12 cellular contexts compared by ENCODE assay signal in the genomic region with DNA sequence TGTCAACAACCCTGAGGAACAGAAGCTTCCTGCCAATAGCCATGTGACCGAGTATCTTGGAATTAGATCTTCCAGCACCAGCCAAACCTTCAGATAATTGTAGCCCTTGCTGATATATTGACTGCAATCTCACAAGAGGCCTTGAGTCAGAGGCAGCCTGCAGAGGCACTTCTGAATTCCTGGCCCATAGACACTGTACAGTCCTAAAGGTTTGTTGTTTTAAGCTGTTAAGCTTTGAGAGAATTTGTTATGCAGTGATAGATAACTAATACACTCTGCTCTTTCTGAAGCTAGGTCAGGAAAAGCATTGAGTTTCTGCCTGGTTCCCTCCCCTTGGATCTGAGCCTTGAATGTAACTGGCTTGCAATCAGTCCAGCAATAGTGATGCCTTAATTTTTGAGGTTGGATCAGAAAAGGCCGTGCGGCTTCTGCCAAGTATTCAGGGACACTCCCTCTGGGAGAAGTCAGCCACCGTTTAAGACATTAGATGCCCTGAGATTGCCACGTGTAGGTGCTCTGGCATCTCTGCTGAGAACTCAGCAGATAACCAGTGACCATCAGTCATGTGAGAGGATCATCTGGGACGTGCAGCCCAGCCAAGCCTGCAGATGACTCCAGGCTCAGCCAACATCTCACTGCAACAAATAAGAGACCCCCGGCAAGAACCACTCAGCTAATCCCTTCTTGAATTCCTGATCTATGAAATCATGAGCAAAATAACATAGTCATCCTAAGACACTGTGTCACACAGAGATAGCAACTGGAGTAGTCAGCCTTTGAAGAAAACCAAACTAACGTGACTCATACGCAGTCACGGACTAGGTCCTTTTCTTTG.
DNase-seq lines count a peak whose midpoint lies in the region; ATAC-seq, FAIRE-seq and TF ChIP-seq lines count a peak whose summit lies in the region.
"Had no signal": no experiment of that assay in that cellular context is flagged by ENCODE, and none has a peak within 500 bp of the region (broad histone marks: within the 10 kb centered on the region; RNA-seq: fewer than 3 reads in every experiment).

No MANE protein-coding gene starts in this region.

- H3K23ac ChIP-seq in mesendoderm (ENCODE audit: low read length) = no peak overlapping the region

- H3K36me3 ChIP-seq in mesendoderm (ENCODE audit: control insufficient read depth, insufficient read depth, low read length) = no peaks in the 10 kb centered on the region
- H3K36me3 ChIP-seq: cardiac muscle cell, ovary, thyroid gland had no signal

- H3K4me3 ChIP-seq in A549 (no peak overlapping the region), mesendoderm (ENCODE audit: low read length) (no peak overlapping the region)
- H3K4me3 ChIP-seq: cardiac muscle cell, ovary, thyroid gland had no signal

- H3K4me2 ChIP-seq in A549 (peak overlapping the region; percentile 50), mesendoderm (ENCODE audit: low read length) (no peak overlapping the region)

- no peaks in the 10 kb centered on the region for H3K79me2 ChIP-seq in mesendoderm (ENCODE audit: control insufficient read depth, insufficient read depth, low read length)

- no peaks in the 10 kb centered on the region for H3K36me3 Mint-ChIP-seq in chondrocyte (ENCODE audit: low read depth)
- H3K36me3 Mint-ChIP-seq: CD14-positive monocyte had no signal

- H3K9me3 Mint-ChIP-seq in chondrocyte (ENCODE audit: low read depth) = peaks cover 4% of the 10 kb centered on the region

- no peak overlapping the region for H4K5ac ChIP-seq in mesendoderm (ENCODE audit: low read length)

- H3K27ac ChIP-seq in A549 = peak overlapping the region; percentile 86 to 90
- no peak overlapping the region for H3K27ac ChIP-seq in mesendoderm (ENCODE audit: low read depth, low read length)
- H3K27ac ChIP-seq: cardiac muscle cell, ovary, thyroid gland had no signal

- DNase-seq in A549 (ENCODE audit: low read depth in 1 of 2, low spot score in 1 of 2) (peak; percentile 92 to 93), LoVo (ENCODE audit: low spot score) (peak; percentile 72), chondrocyte (ENCODE audit: low spot score) (no peak), mesendoderm (peak; percentile 34), putamen (ENCODE audit: low spot score) (no peak), activated gamma-delta T cell (lab: John Stamatoyannopoulos, UW) (no peak), Ammon's horn (ENCODE audit: low spot score) (no peak)

- H2BK15ac ChIP-seq in mesendoderm (replicated peaks; ENCODE audit: low read depth) = no peak overlapping the region

- TF ChIP-seq RAD21 in A549 (conservative IDR thresholded peaks at IDR 0.05 in 1 of 2, IDR thresholded peaks at IDR 0.05 in 1 of 2) = peak; percentile 4 to 43; a peak in 2 of 5 replicates

- no peak overlapping the region for H3K4me3 Mint-ChIP-seq in chondrocyte (ENCODE audit: unreplicated experiment)
- H3K4me3 Mint-ChIP-seq: CD14-positive monocyte had no signal

- H2BK5ac ChIP-seq in mesendoderm (ENCODE audit: low read length) = no peak overlapping the region

- peaks cover 46% of the 10 kb centered on the region for H3K4me1 ChIP-seq in A549
- H3K4me1 ChIP-seq in mesendoderm (ENCODE audit: control insufficient read depth, low read depth, low read length) = no peaks in the 10 kb centered on the region
- H3K4me1 ChIP-seq: thyroid gland had no signal

- H3K4ac ChIP-seq in mesendoderm (ENCODE audit: low read depth, low read length) = no peak overlapping the region

- no peaks in the 10 kb centered on the region for H3K9me3 ChIP-seq in A549
- H3K9me3 ChIP-seq: ovary, thyroid gland had no signal

- H3K4me1 Mint-ChIP-seq in chondrocyte (ENCODE audit: low read depth) = peaks cover 81% of the 10 kb centered on the region

- H2AK5ac ChIP-seq in mesendoderm (ENCODE audit: low read length) = no peak overlapping the region

- no peak overlapping the region for H2BK120ac ChIP-seq in mesendoderm (ENCODE audit: low read depth, low read length)

- H3K56ac ChIP-seq in mesendoderm (ENCODE audit: low read length) = no peak overlapping the region

- H3K18ac ChIP-seq in mesendoderm (ENCODE audit: low read length) = no peak overlapping the region

- ATAC-seq in A549 (peak; percentile 92 to 93), HG03469 (IDR thresholded peaks at IDR 0.05; ENCODE audit: unreplicated experiment) (no peak)

- H3K27me3 Mint-ChIP-seq in chondrocyte (ENCODE audit: low read depth) = no peaks in the 10 kb centered on the region

- FAIRE-seq in A549 (lab: Jason Lieb, UNC) = peak; percentile 91

- TF ChIP-seq CTCF in A549 (IDR thresholded peaks at IDR 0.05) (no peak), chondrocyte (IDR thresholded peaks at IDR 0.05) (no peak)

- POLR2A ChIA-PET in A549 (lab: Yijun Ruan, JAX) = interaction anchor here (0.6 to 2.3 kb wide), 4 partner anchors 17 to 433 kb away, joined by 3 to 23 read pairs (median 10); a partner anchor contains a TSS

- H4K8ac ChIP-seq in mesendoderm (ENCODE audit: low read depth, low read length) = no peak overlapping the region

- peak overlapping the region; percentile 99 for H3K27ac Mint-ChIP-seq in chondrocyte (ENCODE audit: unreplicated experiment)

- H3K79me1 ChIP-seq in mesendoderm (ENCODE audit: low read length) = no peaks in the 10 kb centered on the region

- WGBS in A549 (ENCODE audit: missing lambda C conversion rate) = 6% methylated on average over 10 of the region's 10 CpGs
- WGBS in mesendoderm (ENCODE audit: extremely low coverage, insufficient coverage, low lambda C conversion rate) = no CpG with 5 or more reads among the region's 10 CpGs

- TF ChIP-seq EP300 in A549 (IDR thresholded peaks at IDR 0.05) = peak; percentile 89 to 93; a peak in 4 of 5 replicates

- no peak for TF ChIP-seq POLR2A in A549 (IDR thresholded peaks at IDR 0.05; ENCODE audit: low read length)

- no peak overlapping the region for H3K9ac ChIP-seq in mesendoderm (ENCODE audit: low read length)

- CTCF ChIA-PET in A549 (lab: Yijun Ruan, JAX) = interaction anchor here (1.0 to 3.6 kb wide), 8 partner anchors 17 to 161 kb away, joined by 3 to 15 read pairs (median 4); no protein-coding TSS in a partner anchor

- no peaks in the 10 kb centered on the region for H3K27me3 ChIP-seq in mesendoderm (ENCODE audit: insufficient read depth, low read length, poor library complexity)
- H3K27me3 ChIP-seq: cardiac muscle cell, ovary, thyroid gland had no signal

TF ChIP-seq in A549, 52 proteins besides CTCF, POLR2A, EP300 and RAD21 (continues in another document):
- no peak for TF ChIP-seq FOXS1 (CRISPR knock-in tag; IDR thresholded peaks at IDR 0.05)
- TF ChIP-seq, protein P1, sequence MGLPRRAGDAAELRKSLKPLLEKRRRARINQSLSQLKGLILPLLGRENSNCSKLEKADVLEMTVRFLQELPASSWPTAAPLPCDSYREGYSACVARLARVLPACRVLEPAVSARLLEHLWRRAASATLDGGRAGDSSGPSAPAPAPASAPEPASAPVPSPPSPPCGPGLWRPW (IDR thresholded peaks at IDR 0.05) = 0 out of 2 replicates have a peak, but pooled peaks have one; percentile 19
- TF ChIP-seq JUNB (IDR thresholded peaks at IDR 0.05) = peak; percentile 99
- no peak for TF ChIP-seq ZC3H11A (IDR thresholded peaks at IDR 0.05)
- no peak for TF ChIP-seq RARB (CRISPR knock-in tag; IDR thresholded peaks at IDR 0.05)
- TF ChIP-seq, protein P2, sequence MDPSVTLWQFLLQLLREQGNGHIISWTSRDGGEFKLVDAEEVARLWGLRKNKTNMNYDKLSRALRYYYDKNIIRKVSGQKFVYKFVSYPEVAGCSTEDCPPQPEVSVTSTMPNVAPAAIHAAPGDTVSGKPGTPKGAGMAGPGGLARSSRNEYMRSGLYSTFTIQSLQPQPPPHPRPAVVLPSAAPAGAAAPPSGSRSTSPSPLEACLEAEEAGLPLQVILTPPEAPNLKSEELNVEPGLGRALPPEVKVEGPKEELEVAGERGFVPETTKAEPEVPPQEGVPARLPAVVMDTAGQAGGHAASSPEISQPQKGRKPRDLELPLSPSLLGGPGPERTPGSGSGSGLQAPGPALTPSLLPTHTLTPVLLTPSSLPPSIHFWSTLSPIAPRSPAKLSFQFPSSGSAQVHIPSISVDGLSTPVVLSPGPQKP (IDR thresholded peaks at IDR 0.05; ENCODE audit: low read depth, low read length) = no peak
- TF ChIP-seq KDM1A (IDR thresholded peaks at IDR 0.05; ENCODE audit: low read depth) = no peak
- TF ChIP-seq CBX8 (IDR thresholded peaks at IDR 0.05) = no peak
- no peak; the same call in 1 of the 2 replicates for TF ChIP-seq TFCP2L1 (CRISPR knock-in tag; IDR thresholded peaks at IDR 0.05)
- no peak for TF ChIP-seq HEYL (CRISPR knock-in tag; IDR thresholded peaks at IDR 0.05)
- TF ChIP-seq, protein P3, sequence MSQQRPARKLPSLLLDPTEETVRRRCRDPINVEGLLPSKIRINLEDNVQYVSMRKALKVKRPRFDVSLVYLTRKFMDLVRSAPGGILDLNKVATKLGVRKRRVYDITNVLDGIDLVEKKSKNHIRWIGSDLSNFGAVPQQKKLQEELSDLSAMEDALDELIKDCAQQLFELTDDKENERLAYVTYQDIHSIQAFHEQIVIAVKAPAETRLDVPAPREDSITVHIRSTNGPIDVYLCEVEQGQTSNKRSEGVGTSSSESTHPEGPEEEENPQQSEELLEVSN (IDR thresholded peaks at IDR 0.05; ENCODE audit: borderline replicate concordance, low read depth) = peak; percentile 41; the same call in 1 of the 2 replicates
- peak; percentile 95 for TF ChIP-seq MAFK (IDR thresholded peaks at IDR 0.05; ENCODE audit: partially characterized antibody)
- TF ChIP-seq HOXA7 (CRISPR knock-in tag; IDR thresholded peaks at IDR 0.05) = no peak
- TF ChIP-seq EHMT2 (IDR thresholded peaks at IDR 0.05; ENCODE audit: low read depth) = no peak
- peak; percentile 91 for TF ChIP-seq GATA3 (IDR thresholded peaks at IDR 0.05; ENCODE audit: borderline replicate concordance)
- TF ChIP-seq ZSCAN20 (CRISPR knock-in tag; IDR thresholded peaks at IDR 0.05) = no peak
- TF ChIP-seq, protein P4, sequence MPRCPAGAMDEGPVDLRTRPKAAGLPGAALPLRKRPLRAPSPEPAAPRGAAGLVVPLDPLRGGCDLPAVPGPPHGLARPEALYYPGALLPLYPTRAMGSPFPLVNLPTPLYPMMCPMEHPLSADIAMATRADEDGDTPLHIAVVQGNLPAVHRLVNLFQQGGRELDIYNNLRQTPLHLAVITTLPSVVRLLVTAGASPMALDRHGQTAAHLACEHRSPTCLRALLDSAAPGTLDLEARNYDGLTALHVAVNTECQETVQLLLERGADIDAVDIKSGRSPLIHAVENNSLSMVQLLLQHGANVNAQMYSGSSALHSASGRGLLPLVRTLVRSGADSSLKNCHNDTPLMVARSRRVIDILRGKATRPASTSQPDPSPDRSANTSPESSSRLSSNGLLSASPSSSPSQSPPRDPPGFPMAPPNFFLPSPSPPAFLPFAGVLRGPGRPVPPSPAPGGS (IDR thresholded peaks at IDR 0.05) = 0 out of 3 replicates have a peak, but pooled peaks have one; percentile 69
- TF ChIP-seq EHF (CRISPR knock-in tag; IDR thresholded peaks at IDR 0.05) = no peak; the same call in 1 of the 2 replicates
- no peak for TF ChIP-seq SREBF2 (IDR thresholded peaks at IDR 0.05)
- TF ChIP-seq NR3C1 (IDR thresholded peaks at IDR 0.05) = no peak
- no peak for TF ChIP-seq PHF8 (IDR thresholded peaks at IDR 0.05; ENCODE audit: borderline replicate concordance, low read depth)
- no peak for TF ChIP-seq ESRRA (IDR thresholded peaks at IDR 0.05; ENCODE audit: borderline replicate concordance, low read length)

Comparison
In these comparisons a context has a peak if more than half of its experiments do, and no peak if none do; other contexts are left out.
1. DNase-seq: peak in A549 (2 of 2), LoVo (single experiment) and mesendoderm (single experiment); none in chondrocyte (single experiment), putamen (single experiment), activated gamma-delta T cell (single experiment) and Ammon's horn (single experiment).